10 cellular contexts compared by ENCODE assay signal in genomic region chr14:70358631-70359030, GRCh38. TPM values are rescaled to one million over a fixed set of nuclear protein-coding genes. Genes with fewer than 3 reads are reported as not detected.
A peak's percentile ranks its signal among the peaks of the same experiment; 100 is the strongest.
DNase-seq lines count a peak whose midpoint lies in the region; ATAC-seq, FAIRE-seq and TF ChIP-seq lines count a peak whose summit lies in the region.
"Had no signal": no experiment of that assay in that cellular context is flagged by ENCODE, and none has a peak within 500 bp of the region (broad histone marks: within the 10 kb centered on the region; RNA-seq: fewer than 3 reads in every experiment).

No MANE protein-coding gene starts in this region.

- H3K36me3 ChIP-seq in keratinocyte (ENCODE audit: control insufficient read depth in 2 of 2, extremely low read depth in 1 of 2, insufficient read depth in 2 of 2, low read length in 2 of 2): no peaks in the 10 kb centered on the region
- H3K36me3 ChIP-seq in testis (ENCODE audit: low read depth, missing control alignments): no peaks in the 10 kb centered on the region

- H3K27ac Mint-ChIP-seq in activated CD4-positive, alpha-beta T cell treated with anti-CD3 and anti-CD28 coated beads for 36 hours: peak overlapping the region; percentile 90
- peak overlapping the region; percentile 91 to 96 for H3K27ac Mint-ChIP-seq in activated naive CD4-positive, alpha-beta T cell treated with anti-CD3 and anti-CD28 coated beads, Interleukin-2, amount 50 U/mL, for 72 hours

- H3K79me2 ChIP-seq in keratinocyte (ENCODE audit: control insufficient read depth, insufficient read depth, low read length): peaks cover 56% of the 10 kb centered on the region

- H3K4me1 Mint-ChIP-seq in activated CD4-positive, alpha-beta T cell treated with anti-CD3 and anti-CD28 coated beads for 36 hours: peaks cover 40% of the 10 kb centered on the region

- H3K9me3 ChIP-seq in keratinocyte (ENCODE audit: control insufficient read depth, low read depth, low read length): no peaks in the 10 kb centered on the region
- no peaks in the 10 kb centered on the region for H3K9me3 ChIP-seq in testis

- H3K4me1 ChIP-seq in keratinocyte (ENCODE audit: control insufficient read depth, extremely low read depth, insufficient read depth, low read length): peaks cover 9% of the 10 kb centered on the region
- no peaks in the 10 kb centered on the region for H3K4me1 ChIP-seq in testis

- H3K36me3 Mint-ChIP-seq in activated CD4-positive, alpha-beta T cell treated with anti-CD3 and anti-CD28 coated beads for 36 hours (ENCODE audit: low read depth): peaks cover 16% of the 10 kb centered on the region
- peaks cover 14 to 42% of the 10 kb centered on the region in 2 donors for H3K36me3 Mint-ChIP-seq in activated naive CD4-positive, alpha-beta T cell treated with anti-CD3 and anti-CD28 coated beads, Interleukin-2, amount 50 U/mL, for 72 hours

- peak overlapping the region; percentile 83 for H3K4me2 ChIP-seq in keratinocyte (ENCODE audit: control insufficient read depth, extremely low read depth, insufficient read depth, low read depth, low read length)

- no peak for ATAC-seq in activated CD4-positive, alpha-beta T cell treated with anti-CD3 and anti-CD28 coated beads for 36 hours
- ATAC-seq in activated naive CD4-positive, alpha-beta T cell treated with anti-CD3 and anti-CD28 coated beads, Interleukin-2, amount 50 U/mL, for 72 hours: no peak
- no peak for ATAC-seq in GM21576 (IDR thresholded peaks at IDR 0.05; ENCODE audit: unreplicated experiment)

- CTCF ChIA-PET in activated CD4-positive, alpha-beta T cell treated with anti-CD3 and anti-CD28 coated beads for 36 hours (lab: Charles Lee): interaction anchor here (0.8 to 1.8 kb wide), 6 partner anchors 10 to 459 kb away, joined by 3 to 7 read pairs (median 4); no protein-coding TSS in a partner anchor

- H2AFZ ChIP-seq in keratinocyte (ENCODE audit: control insufficient read depth, low read length): peak overlapping the region; percentile 95

- FAIRE-seq in keratinocyte (lab: Jason Lieb, UNC): no peak
- FAIRE-seq: endometrium, G401.6 had no signal

- no peaks in the 10 kb centered on the region for H4K20me1 ChIP-seq in keratinocyte (ENCODE audit: control insufficient read depth, extremely low read depth, insufficient read depth, low read length)

- dilution Hi-C loops in keratinocyte (cut with MboI; ENCODE audit: extremely low pct_ligation_motif_present, low sequenced_read_pairs): no loop called here

- H3K27me3 Mint-ChIP-seq in activated CD4-positive, alpha-beta T cell treated with anti-CD3 and anti-CD28 coated beads for 36 hours: no peaks in the 10 kb centered on the region

- TF ChIP-seq CTCF in keratinocyte (optimal IDR thresholded peaks at IDR 0.05 in 1 of 3, IDR thresholded peaks at IDR 0.05 in 1 of 3, conservative IDR thresholded peaks at IDR 0.05 in 1 of 3; ENCODE audit: extremely low read depth in 1 of 3, insufficient read depth in 2 of 3, low read length in 3 of 3) (no peak), testis (IDR thresholded peaks at IDR 0.05) (no peak)

- peak overlapping the region; percentile 83 for H3K9ac ChIP-seq in keratinocyte (ENCODE audit: control insufficient read depth, extremely low read depth, insufficient read depth, low read length)

- H3K27ac ChIP-seq in keratinocyte (ENCODE audit: control insufficient read depth, insufficient read depth, low read length) (peak overlapping the region; percentile 78), testis (peak overlapping the region in 1 of 2 donors; percentile 83)

- no peak for DNase-seq in activated CD4-positive, alpha-beta T cell treated with anti-CD3 and anti-CD28 coated beads for 36 hours
- DNase-seq in activated CD4-positive, alpha-beta T cell treated with anti-CD3 and anti-CD28 coated beads, Interleukin-2, amount 50 U/mL, for 4 hours: no peak
- DNase-seq in activated naive CD4-positive, alpha-beta T cell treated with anti-CD3 and anti-CD28 coated beads, Interleukin-2, amount 50 U/mL, for 72 hours (ENCODE audit: low spot score in 2 of 2): no peak
- DNase-seq in keratinocyte (ENCODE audit: low read depth, low spot score) (no peak), testis (no peak), NCI-H1694 (lab: John Stamatoyannopoulos, UW) (no peak), HuH-7.5 (ENCODE audit: low spot score) (no peak)

- intact Hi-C loops in activated CD4-positive, alpha-beta T cell treated with anti-CD3 and anti-CD28 coated beads for 36 hours (cut with DNase I, micrococcal nuclease): loop anchor here (1.0 to 5.0 kb wide), 6 partner anchors 69 to 961 kb away; partner anchors contain the start of genes ERH (in 1 of the 2), MAP3K9 (in 1 of the 2), MED6 (in 1 of the 2) and SLC39A9 (in 1 of the 2)
- intact Hi-C loops in testis (cut with DNase I; ENCODE audit: low total_unique reads): no loop called here

- TF ChIP-seq POLR2A in testis (IDR thresholded peaks at IDR 0.05): no peak

- WGBS in testis, 2 donors: 19 to 22% methylated on average over 5 of the region's 5 CpGs

- H3K4me3 ChIP-seq in keratinocyte (ENCODE audit: control insufficient read depth in 2 of 3, extremely low read depth in 1 of 3, insufficient read depth in 2 of 3, low read depth in 1 of 3, low read length in 3 of 3): peak overlapping the region; percentile 76 to 97 (median 91)
- H3K4me3 ChIP-seq in testis: peak overlapping the region; percentile 74 to 93

- peaks cover 3% of the 10 kb centered on the region for H3K9me1 ChIP-seq in keratinocyte (ENCODE audit: control insufficient read depth, extremely low read depth, insufficient read depth, low read length)

- H3K4me3 Mint-ChIP-seq in activated CD4-positive, alpha-beta T cell treated with anti-CD3 and anti-CD28 coated beads for 36 hours: peak overlapping the region; percentile 100

- H3K27me3 ChIP-seq in keratinocyte (ENCODE audit: control insufficient read depth, extremely low read depth, insufficient read depth, low read length) (no peaks in the 10 kb centered on the region), testis (no peaks in the 10 kb centered on the region)

- POLR2A ChIA-PET in activated CD4-positive, alpha-beta T cell treated with anti-CD3 and anti-CD28 coated beads for 36 hours (lab: Charles Lee): interaction anchor here (1.3 kb wide), 1 partner anchor 70 kb away, joined by 5 read pairs; no protein-coding TSS in a partner anchor

- no peaks in the 10 kb centered on the region for H3K9me3 Mint-ChIP-seq in activated CD4-positive, alpha-beta T cell treated with anti-CD3 and anti-CD28 coated beads for 36 hours (ENCODE audit: low read depth)
- H3K9me3 Mint-ChIP-seq in activated naive CD4-positive, alpha-beta T cell treated with anti-CD3 and anti-CD28 coated beads, Interleukin-2, amount 50 U/mL, for 72 hours: peaks cover 0 to 6% of the 10 kb centered on the region in 2 donors

RNA-seq across cellular contexts. Expression of gene COX16, which starts 0.9 kb away (rescaled TPM):
- 10 to 100 TPM; 56.1 to 68.9 TPM for total RNA-seq in activated CD4-positive, alpha-beta T cell treated with anti-CD3 and anti-CD28 coated beads for 36 hours
- total RNA-seq in activated naive CD4-positive, alpha-beta T cell treated with anti-CD3 and anti-CD28 coated beads, Interleukin-2, amount 50 U/mL, for 72 hours: 10 to 100 TPM; 46.5 to 69.4 TPM
- polyA plus RNA-seq in keratinocyte (28.5 to 44.1 TPM (median 31.0 TPM) in 3 replicates), testis (ENCODE audit: insufficient read depth, low read depth, low replicate concordance) (24.9 TPM)
- polyA plus RNA-seq in keratinocyte (2011; ENCODE audit: low read depth): 8.0 TPM
- polyA plus RNA-seq in keratinocyte (2011; cell fraction: cytosol; rRNA removed): 38.9 and 50.8 TPM in 2 replicates
- polyA plus RNA-seq in keratinocyte (2011; cell fraction: nucleus; rRNA removed): 11.0 and 14.0 TPM in 2 replicates
- polyA plus RNA-seq in keratinocyte (2012; ENCODE audit: low replicate concordance): 37.8 and 50.5 TPM in 2 replicates
- polyA minus RNA-seq in keratinocyte: 5.4 to 8.9 TPM (median 7.3 TPM) in 3 replicates
- polyA minus RNA-seq in keratinocyte (2011; cell fraction: cytosol; rRNA and poly(A)+ RNA removed): 7.5 TPM
- polyA minus RNA-seq in keratinocyte (2011; cell fraction: nucleus; rRNA and poly(A)+ RNA removed): 3.3 and 3.5 TPM in 2 replicates
- total RNA-seq in testis: 10 to 100 TPM; 13.3 to 17.8 TPM

RNA-seq across cellular contexts. Expression of gene SYNJ2BP, which starts 58.3 kb away (rescaled TPM):
- 1 to 10 TPM; 7.5 to 8.2 TPM for total RNA-seq in activated CD4-positive, alpha-beta T cell treated with anti-CD3 and anti-CD28 coated beads for 36 hours
- 1 to 10 TPM; 4.1 to 4.6 TPM for total RNA-seq in activated naive CD4-positive, alpha-beta T cell treated with anti-CD3 and anti-CD28 coated beads, Interleukin-2, amount 50 U/mL, for 72 hours
- polyA plus RNA-seq in keratinocyte (19.3 to 31.4 TPM (median 20.6 TPM) in 3 replicates), testis (ENCODE audit: insufficient read depth, low read depth, low replicate concordance) (59.9 TPM)
- polyA plus RNA-seq in keratinocyte (2011; ENCODE audit: low read depth): 3.6 TPM
- polyA plus RNA-seq in keratinocyte (2011; cell fraction: cytosol; rRNA removed): 17.2 and 33.4 TPM in 2 replicates
- polyA plus RNA-seq in keratinocyte (2011; cell fraction: nucleus; rRNA removed): 19.2 and 21.8 TPM in 2 replicates
- polyA plus RNA-seq in keratinocyte (2012; ENCODE audit: low replicate concordance): 7.3 and 14.7 TPM in 2 replicates
- 3.0 to 20.9 TPM (median 19.4 TPM) in 3 replicates for polyA minus RNA-seq in keratinocyte
- polyA minus RNA-seq in keratinocyte (2011; cell fraction: cytosol; rRNA and poly(A)+ RNA removed): 12.3 TPM
- polyA minus RNA-seq in keratinocyte (2011; cell fraction: nucleus; rRNA and poly(A)+ RNA removed): 7.5 and 13.6 TPM in 2 replicates
- total RNA-seq in testis: 10 to 100 TPM; 16.2 to 21.9 TPM
